Comparison of ENCODE assay signal across 10 cellular contexts in the genomic region with DNA sequence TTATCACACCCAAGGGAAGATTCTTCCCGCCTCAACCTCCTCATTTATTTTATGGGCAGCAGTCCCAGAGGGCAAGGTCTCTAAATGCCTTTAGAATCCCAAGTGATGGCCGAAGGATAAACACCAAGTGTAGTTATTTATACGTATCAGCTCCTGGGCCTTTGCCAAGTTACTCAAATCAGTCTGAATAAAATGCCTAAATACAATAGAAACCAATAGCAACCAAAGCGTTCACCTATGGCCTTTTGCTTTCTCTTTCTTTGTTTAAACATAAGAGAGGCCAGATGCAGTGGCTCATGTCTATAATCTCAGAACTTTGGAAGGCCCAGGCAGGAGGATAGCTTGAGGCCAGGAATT. TPM values are rescaled to one million over a fixed set of nuclear protein-coding genes. Genes with fewer than 3 reads are reported as not detected.
DNase-seq lines count a peak whose midpoint lies in the region; ATAC-seq, FAIRE-seq and TF ChIP-seq lines count a peak whose summit lies in the region.
"Had no signal": no experiment of that assay in that cellular context is flagged by ENCODE, and none has a peak within 500 bp of the region (broad histone marks: within the 10 kb centered on the region; RNA-seq: fewer than 3 reads in every experiment).

No MANE protein-coding gene starts in this region.

- intact Hi-C loops in left ventricle myocardium superior (cut with micrococcal nuclease), result loop anchor here (5.0 to 10.0 kb wide), 2 partner anchors 50 to 97 kb away; a partner anchor contains a TSS

- DNase-seq in activated T-cell treated with anti-CD3 and anti-CD28 coated beads, Interleukin-2, amount 50 U/mL, for 4 hours, result no peak
- DNase-seq in activated T-cell treated with anti-CD3 and anti-CD28 coated beads for 4 hours (no peak), astrocyte of the hippocampus (ENCODE audit: low read depth, low spot score) (peak; percentile 11), GM12892 (ENCODE audit: insufficient read length) (no peak), amniotic stem cell (lab: John Stamatoyannopoulos, UW) (no peak), left ventricle myocardium superior (no peak)
- no peak for DNase-seq in stimulated activated naive B cell treated with anti-CD40 and anti-IgM and Interleukin-4, amounts not matched to agents 10 μg/mL and 1 μg/mL and 100 μg/mL, for 72 hours
- DNase-seq: stimulated activated CD8-positive, alpha-beta memory T cell treated with anti-CD3 and anti-CD28 coated beads, Interleukin-4, amount 100 ng/mL, for 48 hours had no signal

- H3K27me3 Mint-ChIP-seq in activated T-cell treated with anti-CD3 and anti-CD28 coated beads, Interleukin-2, amount 50 U/mL, for 4 hours (ENCODE audit: low read depth), result no peaks in the 10 kb centered on the region
- H3K27me3 Mint-ChIP-seq in stimulated activated naive B cell treated with anti-CD40 and anti-IgM and Interleukin-4, amounts not matched to agents 10 μg/mL and 1 μg/mL and 100 μg/mL, for 72 hours, result peaks cover 14 to 45% of the 10 kb centered on the region in 2 donors

- no peak for TF ChIP-seq POLR2A in GM12892 (IDR thresholded peaks at IDR 0.05; ENCODE audit: low read depth, low read length)

- H3K36me3 Mint-ChIP-seq in activated T-cell treated with anti-CD3 and anti-CD28 coated beads, Interleukin-2, amount 50 U/mL, for 4 hours (ENCODE audit: insufficient read depth), result no peaks in the 10 kb centered on the region
- H3K36me3 Mint-ChIP-seq in stimulated activated naive B cell treated with anti-CD40 and anti-IgM and Interleukin-4, amounts not matched to agents 10 μg/mL and 1 μg/mL and 100 μg/mL, for 72 hours, result no peaks in the 10 kb centered on the region

- no peaks in the 10 kb centered on the region for H3K9me3 Mint-ChIP-seq in activated T-cell treated with anti-CD3 and anti-CD28 coated beads, Interleukin-2, amount 50 U/mL, for 4 hours
- no peaks in the 10 kb centered on the region for H3K9me3 Mint-ChIP-seq in stimulated activated naive B cell treated with anti-CD40 and anti-IgM and Interleukin-4, amounts not matched to agents 10 μg/mL and 1 μg/mL and 100 μg/mL, for 72 hours

- FAIRE-seq in GM12892 (lab: Jason Lieb, UNC), result no peak

- H3K4me3 Mint-ChIP-seq in activated T-cell treated with anti-CD3 and anti-CD28 coated beads, Interleukin-2, amount 50 U/mL, for 4 hours, result no peak overlapping the region
- peak overlapping the region in 1 of 2 donors; percentile 25 for H3K4me3 Mint-ChIP-seq in stimulated activated naive B cell treated with anti-CD40 and anti-IgM and Interleukin-4, amounts not matched to agents 10 μg/mL and 1 μg/mL and 100 μg/mL, for 72 hours

- H3K27ac Mint-ChIP-seq in stimulated activated naive B cell treated with anti-CD40 and anti-IgM and Interleukin-4, amounts not matched to agents 10 μg/mL and 1 μg/mL and 100 μg/mL, for 72 hours, result peak overlapping the region; percentile 9

- ATAC-seq in activated T-cell treated with anti-CD3 and anti-CD28 coated beads, Interleukin-2, amount 50 U/mL, for 4 hours, result peak; percentile 53 to 65
- ATAC-seq in HG02981 (IDR thresholded peaks at IDR 0.05; ENCODE audit: unreplicated experiment) (peak; percentile 62), left ventricle myocardium superior (no peak)
- ATAC-seq in stimulated activated naive B cell treated with anti-CD40 and anti-IgM and Interleukin-4, amounts not matched to agents 10 μg/mL and 1 μg/mL and 100 μg/mL, for 72 hours (replicated peaks), result peak; percentile 53 to 61

- H3K4me1 Mint-ChIP-seq in activated T-cell treated with anti-CD3 and anti-CD28 coated beads, Interleukin-2, amount 50 U/mL, for 4 hours (ENCODE audit: low read depth), result peaks cover 21% of the 10 kb centered on the region
- H3K4me1 Mint-ChIP-seq in stimulated activated naive B cell treated with anti-CD40 and anti-IgM and Interleukin-4, amounts not matched to agents 10 μg/mL and 1 μg/mL and 100 μg/mL, for 72 hours, result peaks cover 17 to 22% of the 10 kb centered on the region in 2 donors

RNA-seq across cellular contexts. Expression of a gene that starts 31.9 kb away (rescaled TPM):
- under 1 TPM in 2 of 3 donors, not detected in 1; 0.25 to 0.33 TPM for total RNA-seq in activated T-cell treated with anti-CD3 and anti-CD28 coated beads, Interleukin-2, amount 50 U/mL, for 4 hours
- not detected for polyA plus RNA-seq in GM12892 (2012; ENCODE audit: missing spikeins)
- not detected for total RNA-seq in left ventricle myocardium superior
- total RNA-seq: bronchial epithelial cell had no signal
